8 cellular contexts compared by ENCODE assay signal in the genomic region with DNA sequence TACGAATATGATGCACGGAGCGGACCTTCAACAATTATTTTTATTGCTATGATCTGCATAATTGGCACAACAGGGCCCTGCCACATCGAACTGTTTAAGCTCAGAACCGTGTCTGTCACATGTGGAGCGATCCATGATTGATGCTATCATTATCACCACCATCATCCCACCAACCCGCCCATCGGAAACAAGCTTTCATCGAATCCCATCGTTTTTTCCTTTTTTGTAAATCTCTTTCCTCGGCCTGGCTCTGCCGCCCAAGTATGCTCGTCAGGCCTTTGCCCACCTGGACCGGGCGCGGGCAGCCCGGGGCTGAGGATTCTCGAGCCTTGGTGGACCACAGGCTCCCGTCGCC. TPM values are rescaled to one million over a fixed set of nuclear protein-coding genes. Genes with fewer than 3 reads are reported as not detected.
DNase-seq lines count a peak whose midpoint lies in the region; ATAC-seq and TF ChIP-seq lines count a peak whose summit lies in the region.

No MANE protein-coding gene starts in this region.

- H3K9me3 ChIP-seq in WERI-Rb-1 (ENCODE audit: severe bottlenecking), result no peaks in the 10 kb centered on the region

- no peak for DNase-seq in activated naive CD4-positive, alpha-beta T cell treated with anti-CD3 and anti-CD28 coated beads for 36 hours
- DNase-seq in activated naive CD4-positive, alpha-beta T cell treated with Interleukin-2 at 50 U/mL for 16 hours, result no peak
- DNase-seq in WERI-Rb-1 (no peak), immature natural killer cell (no peak), type B pancreatic cell (ENCODE audit: extremely low spot score, unreplicated experiment) (no peak), AML-193 (lab: John Stamatoyannopoulos, UW) (no peak), GM10248 (ENCODE audit: extremely low spot score) (no peak)

- POLR2A ChIA-PET in GM10248 (lab: Yijun Ruan, JAX), result interaction anchor here (1.0 kb wide), 1 partner anchor 55 kb away, joined by 3 read pairs; no protein-coding TSS in a partner anchor

- intact Hi-C loops in activated naive CD4-positive, alpha-beta T cell treated with anti-CD3 and anti-CD28 coated beads for 36 hours (cut with micrococcal nuclease), result loop anchor here (1.0 to 5.0 kb wide), 10 partner anchors 35 to 221 kb away; a partner anchor contains a TSS

- no peaks in the 10 kb centered on the region for H3K27me3 ChIP-seq in WERI-Rb-1 (ENCODE audit: insufficient read depth, low read depth, severe bottlenecking)

- TF ChIP-seq CTCF in WERI-Rb-1 (IDR thresholded peaks at IDR 0.05; ENCODE audit: low read depth, low read length), result no peak
- no peak for TF ChIP-seq CTCF in type B pancreatic cell (conservative IDR thresholded peaks at IDR 0.05)
- no peak for TF ChIP-seq CTCF in GM10248 (IDR thresholded peaks at IDR 0.05; ENCODE audit: control extremely low read depth, extremely low read depth, low read depth, missing control alignments)

- H3K36me3 Mint-ChIP-seq in activated naive CD4-positive, alpha-beta T cell treated with anti-CD3 and anti-CD28 coated beads for 36 hours (ENCODE audit: low read depth), result peaks cover 9% of the 10 kb centered on the region
- H3K36me3 Mint-ChIP-seq in immature natural killer cell (peaks cover 0 to 5% (median 2%) of the 10 kb centered on the region in 3 donors), type B pancreatic cell (no peaks in the 10 kb centered on the region)

- peak overlapping the region; percentile 68 for H3K27ac Mint-ChIP-seq in activated naive CD4-positive, alpha-beta T cell treated with anti-CD3 and anti-CD28 coated beads for 36 hours
- H3K27ac Mint-ChIP-seq in immature natural killer cell (peak overlapping the region; percentile 83 to 94 (median 90)), type B pancreatic cell (peak overlapping the region; percentile 95)

- CTCF ChIA-PET in activated naive CD4-positive, alpha-beta T cell treated with anti-CD3 and anti-CD28 coated beads for 36 hours (lab: Charles Lee), result interaction anchor here (1.0 to 2.0 kb wide), 3 partner anchors 90 to 122 kb away, joined by 3 to 7 read pairs (median 3); no protein-coding TSS in a partner anchor
- CTCF ChIA-PET in GM10248 (lab: Yijun Ruan, JAX), result interaction anchor here (1.1 to 2.4 kb wide), 5 partner anchors 9 to 107 kb away, joined by 3 to 7 read pairs (median 3); no protein-coding TSS in a partner anchor

- H3K9me3 Mint-ChIP-seq in activated naive CD4-positive, alpha-beta T cell treated with anti-CD3 and anti-CD28 coated beads for 36 hours, result no peaks in the 10 kb centered on the region
- H3K9me3 Mint-ChIP-seq in immature natural killer cell (no peaks in the 10 kb centered on the region), type B pancreatic cell (no peaks in the 10 kb centered on the region)

- H3K36me3 ChIP-seq in WERI-Rb-1, result peaks cover 26% of the 10 kb centered on the region

- H3K4me3 Mint-ChIP-seq in activated naive CD4-positive, alpha-beta T cell treated with anti-CD3 and anti-CD28 coated beads for 36 hours, result peak overlapping the region; percentile 96
- H3K4me3 Mint-ChIP-seq in immature natural killer cell (peak overlapping the region; percentile 85 to 94 (median 91)), type B pancreatic cell (peak overlapping the region; percentile 96)

- H3K4me3 ChIP-seq in WERI-Rb-1 (ENCODE audit: low read depth, low read length), result peak overlapping the region; percentile 47

- ATAC-seq in HG02884 (IDR thresholded peaks at IDR 0.05; ENCODE audit: unreplicated experiment), result no peak

- H3K27me3 Mint-ChIP-seq in activated naive CD4-positive, alpha-beta T cell treated with anti-CD3 and anti-CD28 coated beads for 36 hours (ENCODE audit: low read depth), result no peaks in the 10 kb centered on the region
- H3K27me3 Mint-ChIP-seq in immature natural killer cell (ENCODE audit: low read depth in 3 of 3), result peaks cover 6 to 9% (median 8%) of the 10 kb centered on the region in 3 donors
- H3K27me3 Mint-ChIP-seq in type B pancreatic cell, result no peaks in the 10 kb centered on the region

- H3K4me1 Mint-ChIP-seq in activated naive CD4-positive, alpha-beta T cell treated with anti-CD3 and anti-CD28 coated beads for 36 hours (ENCODE audit: low read depth), result peaks cover 17% of the 10 kb centered on the region
- H3K4me1 Mint-ChIP-seq in immature natural killer cell (peaks cover 24 to 26% of the 10 kb centered on the region in 2 donors), type B pancreatic cell (ENCODE audit: unreplicated experiment) (peaks cover 7% of the 10 kb centered on the region)

- H3K27ac ChIP-seq in WERI-Rb-1, result no peak overlapping the region

RNA-seq across cellular contexts. Expression of a gene that starts 0.5 kb away (rescaled TPM):
- total RNA-seq in activated naive CD4-positive, alpha-beta T cell treated with anti-CD3 and anti-CD28 coated beads for 36 hours, result 10 to 100 TPM; 67.7 to 70.6 TPM
- 1 to 10 TPM; 2.4 to 9.4 (median 4.2) TPM for polyA plus RNA-seq in immature natural killer cell
- 35.8 and 50.1 TPM in 2 replicates for total RNA-seq in type B pancreatic cell (ENCODE audit: low replicate concordance)

RNA-seq across cellular contexts. Expression of a gene that starts 13.6 kb away (rescaled TPM):
- under 1 TPM in 1 of 2 experiments, not detected in 1; 0.29 TPM for total RNA-seq in activated naive CD4-positive, alpha-beta T cell treated with anti-CD3 and anti-CD28 coated beads for 36 hours
- not detected for polyA plus RNA-seq in immature natural killer cell
- 0.48 and 0.75 TPM in 2 replicates for total RNA-seq in type B pancreatic cell (ENCODE audit: low replicate concordance)

RNA-seq across cellular contexts. Expression of a gene that starts 45.8 kb away (rescaled TPM):
- total RNA-seq in activated naive CD4-positive, alpha-beta T cell treated with anti-CD3 and anti-CD28 coated beads for 36 hours, result 10 to 100 TPM; 27.4 to 28.6 TPM
- 10 to 100 TPM in 1 of 3 donors, 1 to 10 TPM in 2; 1.5 to 19.2 (median 5.8) TPM for polyA plus RNA-seq in immature natural killer cell
- total RNA-seq in type B pancreatic cell (ENCODE audit: low replicate concordance), result 35.4 and 42.3 TPM in 2 replicates

RNA-seq across cellular contexts. Expression of a gene that starts 45.9 kb away (rescaled TPM):
- total RNA-seq in activated naive CD4-positive, alpha-beta T cell treated with anti-CD3 and anti-CD28 coated beads for 36 hours, result 1 to 10 TPM; 5.8 to 5.9 TPM
- polyA plus RNA-seq in immature natural killer cell, result 10 to 100 TPM in 1 of 3 donors, 1 to 10 TPM in 2; 2.7 to 12.2 (median 6.9) TPM
- total RNA-seq in type B pancreatic cell (ENCODE audit: low replicate concordance), result 3.5 and 9.2 TPM in 2 replicates

RNA-seq across cellular contexts. Expression of a gene that starts 54.3 kb away (rescaled TPM):
- 10 to 100 TPM; 13.8 to 14.0 TPM for total RNA-seq in activated naive CD4-positive, alpha-beta T cell treated with anti-CD3 and anti-CD28 coated beads for 36 hours
- 1 to 10 TPM in 1 of 3 donors, under 1 TPM in 2; 0.21 to 1.5 (median 0.66) TPM for polyA plus RNA-seq in immature natural killer cell
- 19.3 and 21.8 TPM in 2 replicates for total RNA-seq in type B pancreatic cell (ENCODE audit: low replicate concordance)
